7 cellular contexts compared by ENCODE assay signal in the genomic region with DNA sequence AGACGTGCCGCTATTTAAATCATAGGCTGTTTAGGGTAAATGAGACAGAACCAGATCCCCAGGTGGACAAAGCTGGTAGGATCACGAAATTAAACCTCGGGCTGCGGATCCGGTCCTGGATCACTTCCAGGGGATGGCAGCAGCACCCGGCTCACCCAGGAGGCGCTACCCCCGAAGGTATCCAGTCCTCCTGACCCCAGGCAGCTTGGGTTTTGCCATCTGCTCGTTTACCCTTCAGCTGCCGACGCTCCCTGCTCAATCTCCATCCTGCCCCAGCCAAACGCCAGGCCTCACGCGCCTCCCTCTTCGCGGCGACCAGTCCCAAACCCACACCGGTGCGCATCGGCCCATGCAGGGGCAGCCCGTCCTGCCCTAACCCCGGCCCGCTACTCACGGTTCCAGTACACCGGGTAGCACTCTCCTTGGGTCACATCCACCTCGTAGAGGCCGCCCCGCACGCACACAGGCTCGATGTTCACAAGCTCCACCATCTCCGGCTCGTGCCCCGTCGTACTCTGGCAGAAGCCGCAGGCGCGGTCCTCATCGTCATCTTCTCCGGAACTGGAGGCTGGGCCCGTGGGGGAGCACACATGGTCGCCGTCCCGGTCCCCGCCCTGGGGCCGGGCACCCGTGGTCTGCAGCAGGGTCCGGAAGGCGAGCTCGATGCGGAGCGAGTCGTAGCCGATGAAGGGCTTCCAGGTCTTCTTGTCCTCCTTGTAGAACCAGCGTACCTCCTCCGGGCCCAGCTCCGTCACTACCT. TPM values are rescaled to one million over a fixed set of nuclear protein-coding genes. Genes with fewer than 3 reads are reported as not detected.
DNase-seq lines count a peak whose midpoint lies in the region; ATAC-seq, FAIRE-seq and TF ChIP-seq lines count a peak whose summit lies in the region.

No MANE protein-coding gene starts in this region.

- peak; percentile 13 for ATAC-seq in GM18505 (IDR thresholded peaks at IDR 0.05; ENCODE audit: unreplicated experiment)
- ATAC-seq in HG02884 (IDR thresholded peaks at IDR 0.05; ENCODE audit: unreplicated experiment), result peak; percentile 22
- ATAC-seq in HepG2, result peak; percentile 62

- peak overlapping the region; percentile 100 for H3K4me3 Mint-ChIP-seq in activated CD4-positive, alpha-beta T cell treated with anti-CD3 and anti-CD28 coated beads, Interleukin-2, amount 10 ng/mL, durations not matched to agents 24 days and 14 days

- no peaks in the 10 kb centered on the region for H3K9me3 ChIP-seq in HepG2 (ENCODE audit: low read length)

- CTCF ChIA-PET in HepG2 (lab: Yijun Ruan, JAX; ENCODE audit: low intra/inter-chr PET ratio, low total read pairs), result no interaction called here

- H3K4me1 ChIP-seq in HepG2 (ENCODE audit: insufficient read depth, low read length), result peaks cover 47% of the 10 kb centered on the region

- in situ Hi-C loops in HepG2 (cut with HindIII; ENCODE audit: extremely low pct_ligation_motif_present, low pct_unique_long_range_greater_than_20kb), result no loop called here

- H4K20me1 ChIP-seq in HepG2 (ENCODE audit: insufficient read depth, low read length), result peaks cover 8% of the 10 kb centered on the region; the same call in 1 of the 2 replicates

- peak overlapping the region; percentile 80 for H3K4me2 ChIP-seq in HepG2 (ENCODE audit: low read depth, low read length)

- H3K79me2 ChIP-seq in HepG2 (ENCODE audit: insufficient read depth, low read length), result peaks cover 31% of the 10 kb centered on the region

- peaks cover 55% of the 10 kb centered on the region for H3K4me1 Mint-ChIP-seq in activated CD4-positive, alpha-beta T cell treated with anti-CD3 and anti-CD28 coated beads, Interleukin-2, amount 10 ng/mL, durations not matched to agents 24 days and 14 days

- TF ChIP-seq POLR2A in GM18505 (IDR thresholded peaks at IDR 0.05; ENCODE audit: borderline replicate concordance, extremely low read depth, insufficient read depth, insufficient read length) (peak; percentile 42), HepG2 (IDR thresholded peaks at IDR 0.05; ENCODE audit: insufficient read depth in 1 of 2, low read depth in 2 of 2, low read length in 2 of 2) (no peak)

- H3K27me3 ChIP-seq in HepG2 (ENCODE audit: control insufficient read depth in 1 of 2, insufficient read depth in 2 of 2, low read length in 2 of 2), result no peaks in the 10 kb centered on the region

- H3K27ac Mint-ChIP-seq in activated CD4-positive, alpha-beta T cell treated with anti-CD3 and anti-CD28 coated beads, Interleukin-2, amount 10 ng/mL, durations not matched to agents 24 days and 14 days, result peak overlapping the region; percentile 99

- peak; percentile 30; the same call in 1 of the 2 replicates for TF ChIP-seq CTCF in HepG2 (CRISPR knock-in tag; IDR thresholded peaks at IDR 0.05)

- no peak overlapping the region for H2AFZ ChIP-seq in HepG2 (ENCODE audit: low read length)

- H3K36me3 Mint-ChIP-seq in activated CD4-positive, alpha-beta T cell treated with anti-CD3 and anti-CD28 coated beads, Interleukin-2, amount 10 ng/mL, durations not matched to agents 24 days and 14 days (ENCODE audit: low read depth), result peaks cover 33% of the 10 kb centered on the region

- no peaks in the 10 kb centered on the region for H3K9me3 Mint-ChIP-seq in activated CD4-positive, alpha-beta T cell treated with anti-CD3 and anti-CD28 coated beads, Interleukin-2, amount 10 ng/mL, durations not matched to agents 24 days and 14 days

- 1% methylated on average over 32 of the region's 57 CpGs for WGBS in HepG2 (ENCODE audit: low lambda C conversion rate)

- H3K9ac ChIP-seq in HepG2 (ENCODE audit: insufficient read depth, low read depth, low read length), result peak overlapping the region; percentile 70

- no peaks in the 10 kb centered on the region for H3K36me3 ChIP-seq in HepG2 (replicated peaks in 1 of 2; ENCODE audit: control insufficient read depth in 1 of 2, insufficient read depth in 2 of 2, low read length in 2 of 2)

- BruUV-seq in HepG2 (replicated peaks; lab: Mats Ljungman, UMichigan), result no TSS peak

- no peak for FAIRE-seq in HepG2 (lab: Jason Lieb, UNC)

- TF ChIP-seq RAD21 in HepG2 (CRISPR knock-in tag; IDR thresholded peaks at IDR 0.05), result no peak

- DNase-seq in NCI-H2107 (lab: John Stamatoyannopoulos, UW), result peak; percentile 60
- DNase-seq in activated CD4-positive, alpha-beta T cell treated with anti-CD3 and anti-CD28 coated beads, Interleukin-2, amount 10 ng/mL, durations not matched to agents 24 days and 14 days, result peak; percentile 92
- peak; percentile 35 for DNase-seq in dedifferentiated amniotic fluid mesenchymal stem cell (ENCODE audit: extremely low spot score)
- peak; percentile 29 for DNase-seq in HepG2 (ENCODE audit: low spot score)
- peak; percentile 55 for DNase-seq in stimulated activated CD4-positive, alpha-beta T cell treated with anti-CD3 and anti-CD28 coated beads, Interleukin-4, amount 100 ng/mL, for 48 hours (ENCODE audit: low read depth in 2 of 2)

- peak overlapping the region; percentile 69 for H3K27ac ChIP-seq in HepG2 (ENCODE audit: extremely low read length, insufficient read depth, low read length)

- TF ChIP-seq EP300 in HepG2 (IDR thresholded peaks at IDR 0.05; ENCODE audit: low read depth in 2 of 2, low read length in 2 of 2), result no peak
- TF ChIP-seq EP300 in HepG2 (CRISPR knock-in tag; IDR thresholded peaks at IDR 0.05; ENCODE audit: borderline replicate concordance), result no peak

- intact Hi-C loops in activated CD4-positive, alpha-beta T cell treated with anti-CD3 and anti-CD28 coated beads, Interleukin-2, amount 10 ng/mL, durations not matched to agents 24 days and 14 days (cut with micrococcal nuclease), result loop anchor here (2.0 to 10.0 kb wide), 3 partner anchors 65 to 827 kb away; partner anchors contain the start of gene ERO1A
- intact Hi-C loops in HepG2 (cut with micrococcal nuclease; ENCODE audit: unreplicated experiment), result no loop called here

- no peaks in the 10 kb centered on the region for H3K27me3 Mint-ChIP-seq in activated CD4-positive, alpha-beta T cell treated with anti-CD3 and anti-CD28 coated beads, Interleukin-2, amount 10 ng/mL, durations not matched to agents 24 days and 14 days

- POLR2A ChIA-PET in HepG2 (lab: Yijun Ruan, JAX), result interaction anchor here (1.5 kb wide), 1 partner anchor 126 kb away, joined by 3 read pairs; no protein-coding TSS in a partner anchor

- peak overlapping the region; percentile 82 to 87 (median 87) for H3K4me3 ChIP-seq in HepG2 (replicated peaks in 1 of 3; ENCODE audit: insufficient read depth in 1 of 3, low read depth in 2 of 3, low read length in 3 of 3)

TF ChIP-seq in HepG2, 621 proteins besides CTCF, POLR2A, EP300 and RAD21 (continues in another document):
- TF ChIP-seq RAD51 (IDR thresholded peaks at IDR 0.05; ENCODE audit: borderline replicate concordance), result no peak
- no peak for TF ChIP-seq ATF7 (IDR thresholded peaks at IDR 0.05)
- TF ChIP-seq ATF7 (CRISPR knock-in tag; IDR thresholded peaks at IDR 0.05), result no peak

RNA-seq across cellular contexts. Expression of gene DDHD1, which starts 1.1 kb away (rescaled TPM):
- 67.9 and 70.2 TPM in 2 replicates for total RNA-seq in activated CD4-positive, alpha-beta T cell treated with anti-CD3 and anti-CD28 coated beads, Interleukin-2, amount 10 ng/mL, durations not matched to agents 24 days and 14 days
- total RNA-seq in HepG2 (2016; rRNA removed; fragmentation: Illumina TruSeq; extraction: Trizol), result 7.2 and 8.3 TPM in 2 replicates
- total RNA-seq in HepG2 (2016; cell fraction: cytosol; rRNA removed; fragmentation: Illumina TruSeq; extraction: Trizol; ENCODE audit: low read depth), result 1.5 TPM in 2 replicates
- 8.2 TPM in 2 replicates for total RNA-seq in HepG2 (2016; cell fraction: insoluble cytoplasmic fraction; rRNA removed; fragmentation: Illumina TruSeq; extraction: Trizol)
- total RNA-seq in HepG2 (2016; cell fraction: membrane; rRNA removed; fragmentation: Illumina TruSeq; extraction: Trizol), result 3.4 and 3.6 TPM in 2 replicates
- total RNA-seq in HepG2 (2016; cell fraction: nucleus; rRNA removed; fragmentation: Illumina TruSeq; extraction: Trizol), result 20.5 and 21.3 TPM in 2 replicates
- polyA plus RNA-seq in HepG2 (2011; rRNA removed), result 3.3 and 4.6 TPM in 2 replicates
- 1.1 and 1.8 TPM in 2 replicates for polyA plus RNA-seq in HepG2 (2011; cell fraction: cytosol; rRNA removed)
- polyA plus RNA-seq in HepG2 (2011; cell fraction: nucleus; rRNA removed), result 5.3 and 6.3 TPM in 2 replicates
- polyA plus RNA-seq in HepG2 (2012), result 3.3 and 3.5 TPM in 2 replicates
- polyA plus RNA-seq in HepG2 (2016; cell fraction: cytosol; fragmentation: Illumina TruSeq; extraction: Trizol; ENCODE audit: low read depth), result 0.19 and 0.20 TPM in 2 replicates
- polyA plus RNA-seq in HepG2 (2016; cell fraction: insoluble cytoplasmic fraction; fragmentation: Illumina TruSeq; extraction: Trizol; ENCODE audit: low read depth), result 5.9 and 6.3 TPM in 2 replicates
- 1.0 and 1.2 TPM in 2 replicates for polyA plus RNA-seq in HepG2 (2016; cell fraction: membrane; fragmentation: Illumina TruSeq; extraction: Trizol; ENCODE audit: low read depth)
- 9.7 and 11.0 TPM in 2 replicates for polyA plus RNA-seq in HepG2 (2016; cell fraction: nucleus; fragmentation: Illumina TruSeq; extraction: Trizol; ENCODE audit: insufficient read depth, low read depth)
- 5.2 and 10.4 TPM in 2 replicates for polyA minus RNA-seq in HepG2 (2011; rRNA and poly(A)+ RNA removed; ENCODE audit: low replicate concordance)
- 3.8 and 5.5 TPM in 2 replicates for polyA minus RNA-seq in HepG2 (2011; cell fraction: cytosol; rRNA and poly(A)+ RNA removed)
- 66.2 and 71.5 TPM in 2 replicates for polyA minus RNA-seq in HepG2 (2011; cell fraction: nucleus; rRNA and poly(A)+ RNA removed)

Comparison
In these comparisons a context has a peak if more than half of its experiments do, and no peak if none do; other contexts are left out.
1. Peak in every context shown above with its lines: DNase-seq, ATAC-seq, H3K4me3 ChIP-seq and H3K27ac ChIP-seq.
2. DNase-seq: peak in every context shown above with its lines; median percentile 92 in activated CD4-positive, alpha-beta T cell treated with anti-CD3 and anti-CD28 coated beads, Interleukin-2, amount 10 ng/mL, durations not matched to agents 24 days and 14 days; 60 in NCI-H2107; 55 in stimulated activated CD4-positive, alpha-beta T cell treated with anti-CD3 and anti-CD28 coated beads, Interleukin-4, amount 100 ng/mL, for 48 hours; 35 in dedifferentiated amniotic fluid mesenchymal stem cell; 29 in HepG2.